Comparison of ENCODE assay signal across 8 cellular contexts in the genomic region with DNA sequence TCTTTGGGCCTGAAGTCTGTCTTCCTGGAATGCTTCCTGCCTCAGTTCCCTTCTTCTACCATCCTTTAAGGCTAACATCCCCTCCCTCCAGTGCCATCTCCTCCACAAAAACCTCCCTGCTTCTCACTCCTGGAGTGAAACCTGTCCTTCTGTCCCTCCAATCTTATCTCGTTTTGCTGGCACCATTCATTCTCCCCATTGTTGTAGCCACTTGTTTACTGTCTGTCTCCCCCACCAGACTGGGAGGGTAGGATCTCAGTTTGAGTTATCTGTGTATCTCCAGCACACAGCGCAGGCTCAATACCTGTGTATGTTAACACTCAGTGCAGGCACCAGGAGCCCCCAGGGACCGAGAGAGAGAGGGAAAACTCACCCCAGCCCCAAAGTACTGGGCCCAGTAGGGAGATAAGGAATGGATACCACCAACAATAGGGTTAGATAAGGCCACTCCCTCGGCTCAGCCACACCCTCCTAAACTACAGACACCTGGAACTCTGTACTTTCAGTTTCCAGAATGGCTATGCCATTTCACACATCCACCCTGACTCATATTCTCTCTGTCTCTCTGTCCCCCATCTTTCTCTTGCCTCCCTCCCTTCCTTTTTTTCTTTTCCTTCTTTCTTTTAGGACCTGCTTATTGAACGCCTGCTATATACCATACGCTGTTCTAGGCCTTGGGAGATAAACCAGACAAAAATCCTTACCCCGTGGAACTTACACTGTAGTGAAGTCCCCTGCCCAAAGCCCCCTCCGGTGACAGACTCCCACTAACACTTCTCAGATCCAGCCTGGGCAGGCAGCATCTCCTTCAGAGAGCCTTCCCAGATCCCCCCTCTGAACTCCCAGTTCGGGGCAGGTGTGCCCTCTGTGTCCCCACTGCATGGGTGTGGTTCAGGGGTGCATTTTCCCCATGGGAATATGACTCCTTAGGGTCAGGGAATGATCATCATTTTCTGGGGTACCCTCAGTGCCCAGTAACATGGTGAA. TPM values are rescaled to one million over a fixed set of nuclear protein-coding genes. Genes with fewer than 3 reads are reported as not detected.
DNase-seq lines count a peak whose midpoint lies in the region; ATAC-seq and TF ChIP-seq lines count a peak whose summit lies in the region.

No MANE protein-coding gene starts in this region.

- peaks cover 25% of the 10 kb centered on the region for H3K4me1 ChIP-seq in psoas muscle

- WGBS in psoas muscle, 3 donors: 84 to 86% (median 84%) methylated on average over 9 of the region's 9 CpGs

- DNase-seq in A172 (ENCODE audit: low spot score) (peak; percentile 22), GM19240 (ENCODE audit: insufficient read length, low spot score) (peak; percentile 47), psoas muscle (peak in 1 of 2 donors; percentile 46), NCI-H1092 treated with DMSO at 0.1 percent for 48 hours (lab: John Stamatoyannopoulos, UW) (no peak), NCI-H146 (lab: John Stamatoyannopoulos, UW) (no peak)
- peak; percentile 72 for DNase-seq in Jurkat, Clone E6-1 (ENCODE audit: low read depth, low spot score)

- H3K4me3 ChIP-seq in Jurkat, Clone E6-1 (ENCODE audit: low read length): peak overlapping the region; percentile 2
- no peak overlapping the region for H3K4me3 ChIP-seq in psoas muscle

- TF ChIP-seq POLR2A in GM18505 (IDR thresholded peaks at IDR 0.05; ENCODE audit: borderline replicate concordance, extremely low read depth, insufficient read depth, insufficient read length): no peak

- no peaks in the 10 kb centered on the region for H3K9me3 ChIP-seq in psoas muscle

- H3K4me1 Mint-ChIP-seq in activated naive CD8-positive, alpha-beta T cell (ENCODE audit: low read depth): peaks cover 45% of the 10 kb centered on the region

- intact Hi-C loops in psoas muscle (cut with DNase I): loop anchor here (5.0 kb wide), 1 partner anchor 287 kb away; no protein-coding TSS in a partner anchor

- TF ChIP-seq CTCF in psoas muscle (IDR thresholded peaks at IDR 0.05): no peak

- H3K36me3 ChIP-seq in psoas muscle (ENCODE audit: insufficient read depth in 1 of 2, low read depth in 1 of 2): no peaks in the 10 kb centered on the region

- peak overlapping the region; percentile 89 for H3K27ac ChIP-seq in psoas muscle

- no peaks in the 10 kb centered on the region for H3K9me3 Mint-ChIP-seq in activated naive CD8-positive, alpha-beta T cell (ENCODE audit: low read depth)

- H3K27ac Mint-ChIP-seq in activated naive CD8-positive, alpha-beta T cell: peak overlapping the region; percentile 8

- peak overlapping the region; percentile 5 for H3K4me3 Mint-ChIP-seq in activated naive CD8-positive, alpha-beta T cell

- no peaks in the 10 kb centered on the region for H3K27me3 Mint-ChIP-seq in activated naive CD8-positive, alpha-beta T cell

- ATAC-seq in psoas muscle (no peak), GM18505 (IDR thresholded peaks at IDR 0.05; ENCODE audit: unreplicated experiment) (no peak)

- H3K36me3 Mint-ChIP-seq in activated naive CD8-positive, alpha-beta T cell: no peaks in the 10 kb centered on the region

- no peaks in the 10 kb centered on the region for H3K27me3 ChIP-seq in psoas muscle (ENCODE audit: insufficient read depth in 3 of 3, low read length in 2 of 3)

RNA-seq across cellular contexts. Expression of gene SSBP3, which starts 3.3 kb away (rescaled TPM):
- total RNA-seq in A172 (2014; rRNA removed; shearing (Covaris generic)): 14.1 and 19.4 TPM in 2 replicates
- 118 TPM for polyA plus RNA-seq in Jurkat, Clone E6-1 (2012; ENCODE audit: insufficient read depth, insufficient read length)
- 10 to 100 TPM; 13.8 to 24.2 (median 22.0) TPM for total RNA-seq in psoas muscle
- 10 to 100 TPM in 2 of 3 donors, 1 to 10 TPM in 1; 7.9 to 22.6 (median 12.5) TPM for polyA plus RNA-seq in psoas muscle

Comparison
In these comparisons a context has a peak if more than half of its experiments do, and no peak if none do; other contexts are left out.
1. DNase-seq: peak in A172 (single experiment), GM19240 (single experiment) and Jurkat, Clone E6-1 (single experiment); none in NCI-H1092 treated with DMSO at 0.1 percent for 48 hours (single experiment) and NCI-H146 (single experiment).